10 cellular contexts compared by ENCODE assay signal in genomic region chr17:18377437-18378204, GRCh38. TPM values are rescaled to one million over a fixed set of nuclear protein-coding genes. Genes with fewer than 3 reads are reported as not detected.
DNase-seq lines count a peak whose midpoint lies in the region; ATAC-seq and TF ChIP-seq lines count a peak whose summit lies in the region.
"Had no signal": no experiment of that assay in that cellular context is flagged by ENCODE, and none has a peak within 500 bp of the region (broad histone marks: within the 10 kb centered on the region; RNA-seq: fewer than 3 reads in every experiment).

Gene EVPLL (plus strand): TSS chr17:18377778. CDS start chr17:18380938, 3,160 bp downstream.

- POLR2A ChIA-PET in activated CD8-positive, alpha-beta T cell treated with anti-CD3 and anti-CD28 coated beads, Interleukin-2, amount 10 ng/mL, durations not matched to agents 7 days and 5 days (lab: Charles Lee) = no interaction called here

- H3K4me1 ChIP-seq in foreskin keratinocyte = no peaks in the 10 kb centered on the region

- intact Hi-C loops in posterior vena cava (cut with DNase I) = no loop called here

- TF ChIP-seq CTCF in foreskin keratinocyte (conservative IDR thresholded peaks at IDR 0.05) = no peak

- H3K27me3 Mint-ChIP-seq in activated CD8-positive, alpha-beta T cell treated with anti-CD3 and anti-CD28 coated beads, Interleukin-2, amount 10 ng/mL, durations not matched to agents 7 days and 5 days (ENCODE audit: low read depth) = peaks cover 5% of the 10 kb centered on the region

- no peak within 1 kb of the TSS for H3K27ac Mint-ChIP-seq in activated CD8-positive, alpha-beta T cell treated with anti-CD3 and anti-CD28 coated beads, Interleukin-2, amount 10 ng/mL, durations not matched to agents 7 days and 5 days

- CTCF ChIA-PET in activated CD8-positive, alpha-beta T cell treated with anti-CD3 and anti-CD28 coated beads, Interleukin-2, amount 10 ng/mL, durations not matched to agents 7 days and 5 days (lab: Charles Lee) = no interaction called here

- H3K36me3 Mint-ChIP-seq in activated CD8-positive, alpha-beta T cell treated with anti-CD3 and anti-CD28 coated beads, Interleukin-2, amount 10 ng/mL, durations not matched to agents 7 days and 5 days (ENCODE audit: low read depth) = no peaks in the 10 kb centered on the region

- DNase-seq in GM03348 (ENCODE audit: low spot score) (peak; percentile 20), NOMO-1 treated with DMSO at 0.1 percent for 48 hours (lab: John Stamatoyannopoulos, UW; ENCODE audit: unreplicated experiment) (peak; percentile 54), foreskin keratinocyte (peak; percentile 75 to 88), posterior vena cava (ENCODE audit: low spot score) (peak; percentile 83), NCI-H1930 (lab: John Stamatoyannopoulos, UW) (no peak)
- DNase-seq in activated CD8-positive, alpha-beta T cell treated with anti-CD3 and anti-CD28 coated beads, Interleukin-2, amount 10 ng/mL, durations not matched to agents 7 days and 5 days = no peak

- H3K4me3 Mint-ChIP-seq in activated CD8-positive, alpha-beta T cell treated with anti-CD3 and anti-CD28 coated beads, Interleukin-2, amount 10 ng/mL, durations not matched to agents 7 days and 5 days = no peak within 1 kb of the TSS

- ATAC-seq in foreskin keratinocyte = peak; percentile 85
- no peak for ATAC-seq in activated CD8-positive, alpha-beta T cell treated with anti-CD3 and anti-CD28 coated beads, Interleukin-2, amount 10 ng/mL, durations not matched to agents 7 days and 5 days
- no peak for ATAC-seq in GM21515 (IDR thresholded peaks at IDR 0.05; ENCODE audit: unreplicated experiment)
- no peak for ATAC-seq in HG03571 (IDR thresholded peaks at IDR 0.05; ENCODE audit: unreplicated experiment)

- H3K4me1 Mint-ChIP-seq in activated CD8-positive, alpha-beta T cell treated with anti-CD3 and anti-CD28 coated beads, Interleukin-2, amount 10 ng/mL, durations not matched to agents 7 days and 5 days (ENCODE audit: low read depth) = peaks cover 6% of the 10 kb centered on the region

- H3K9me3 Mint-ChIP-seq in activated CD8-positive, alpha-beta T cell treated with anti-CD3 and anti-CD28 coated beads, Interleukin-2, amount 10 ng/mL, durations not matched to agents 7 days and 5 days (ENCODE audit: insufficient read depth) = no peaks in the 10 kb centered on the region

- H3K27ac ChIP-seq in foreskin keratinocyte = no peak within 1 kb of the TSS
- H3K27ac ChIP-seq: thoracic aorta had no signal

- H3K27me3 ChIP-seq in foreskin keratinocyte = peaks cover 21% of the 10 kb centered on the region

RNA-seq across cellular contexts. Expression of gene EVPLL, which starts in this region (rescaled TPM):
- 0.11 and 0.17 TPM in 2 replicates for total RNA-seq in foreskin keratinocyte
- 0.07 and 0.15 TPM in 2 replicates for polyA plus RNA-seq in foreskin keratinocyte
- total RNA-seq in posterior vena cava = not detected
- total RNA-seq in activated CD8-positive, alpha-beta T cell treated with anti-CD3 and anti-CD28 coated beads, Interleukin-2, amount 10 ng/mL, durations not matched to agents 7 days and 5 days = not detected
- total RNA-seq: skeletal muscle tissue, thoracic aorta had no signal

Comparison
In these comparisons a context has a peak if more than half of its experiments do, and no peak if none do; other contexts are left out.
1. Peak in DNase-seq and ATAC-seq in foreskin keratinocyte; RNA of the gene not detected or under 1 TPM.
2. Peak in DNase-seq in posterior vena cava; RNA of the gene not detected or under 1 TPM.
3. DNase-seq: peak in GM03348 (single experiment) and NOMO-1 treated with DMSO at 0.1 percent for 48 hours (single experiment); none in NCI-H1930 (0 of 2) and activated CD8-positive, alpha-beta T cell treated with anti-CD3 and anti-CD28 coated beads, Interleukin-2, amount 10 ng/mL, durations not matched to agents 7 days and 5 days (single experiment).